8 cellular contexts compared by ENCODE assay signal in genomic region chr15:57527382-57528091, GRCh38.
A peak's percentile ranks its signal among the peaks of the same experiment; 100 is the strongest.
DNase-seq lines count a peak whose midpoint lies in the region; ATAC-seq and TF ChIP-seq lines count a peak whose summit lies in the region.

No MANE protein-coding gene starts in this region.

- H3K4me1 Mint-ChIP-seq in natural killer cell, result no peaks in the 10 kb centered on the region
- H3K4me1 Mint-ChIP-seq in natural killer cell treated with Interleukin-12 subunit alpha and Interleukin-12 subunit beta and Interleukin-15 and Interleukin-18, amount 100 ng/mL, for 72 hours (ENCODE audit: low read depth in 2 of 2), result no peaks in the 10 kb centered on the region

- DNase-seq in natural killer cell (no peak), HPDE6-E6E7 (ENCODE audit: extremely low spot score) (peak; percentile 46), NCI-H524 treated with DMSO at 0.1 percent for 48 hours (lab: John Stamatoyannopoulos, UW) (peak; percentile 95), amniotic epithelial cell (ENCODE audit: low read depth) (peak; percentile 82), right cardiac atrium (peak in 2 of 3 donors; percentile 51 to 66), skeletal muscle cell (ENCODE audit: low read depth) (peak; percentile 80)
- no peak for DNase-seq in natural killer cell treated with Interleukin-12 subunit alpha and Interleukin-12 subunit beta and Interleukin-15 and Interleukin-18, amount 100 ng/mL, for 72 hours (ENCODE audit: low spot score)

- peak in 1 of 3 donors; percentile 57 for ATAC-seq in natural killer cell
- no peak for ATAC-seq in natural killer cell treated with Interleukin-12 subunit alpha and Interleukin-12 subunit beta and Interleukin-15 and Interleukin-18, amount 100 ng/mL, for 72 hours
- ATAC-seq in right cardiac atrium, result peak; percentile 78 to 82
- no peak for ATAC-seq in GM21447 (IDR thresholded peaks at IDR 0.05; ENCODE audit: unreplicated experiment)

- no peaks in the 10 kb centered on the region for H3K36me3 Mint-ChIP-seq in natural killer cell
- no peaks in the 10 kb centered on the region for H3K36me3 Mint-ChIP-seq in natural killer cell treated with Interleukin-12 subunit alpha and Interleukin-12 subunit beta and Interleukin-15 and Interleukin-18, amount 100 ng/mL, for 72 hours

- 60% methylated on average over 9 of the region's 9 CpGs for WGBS in right cardiac atrium

- no peak overlapping the region for H3K4me3 Mint-ChIP-seq in natural killer cell
- no peak overlapping the region for H3K4me3 Mint-ChIP-seq in natural killer cell treated with Interleukin-12 subunit alpha and Interleukin-12 subunit beta and Interleukin-15 and Interleukin-18, amount 100 ng/mL, for 72 hours

- H3K4me3 ChIP-seq in right cardiac atrium (ENCODE audit: low read length) (no peak overlapping the region), skeletal muscle cell (ENCODE audit: low read depth, low read length) (no peak overlapping the region)

- no peaks in the 10 kb centered on the region for H3K27me3 ChIP-seq in right cardiac atrium (ENCODE audit: control insufficient read depth, insufficient read depth)

- peak; percentile 14 for TF ChIP-seq CTCF in natural killer cell (IDR thresholded peaks at IDR 0.05)

- no peak overlapping the region for H3K27ac Mint-ChIP-seq in natural killer cell
- H3K27ac Mint-ChIP-seq in natural killer cell treated with Interleukin-12 subunit alpha and Interleukin-12 subunit beta and Interleukin-15 and Interleukin-18, amount 100 ng/mL, for 72 hours, result no peak overlapping the region

- intact Hi-C loops in natural killer cell (cut with micrococcal nuclease) (loop anchor here (5.0 to 10.0 kb wide), 2 partner anchors 383 to 705 kb away; no protein-coding TSS in a partner anchor), right cardiac atrium (cut with DNase I) (loop anchor here (2.0 to 10.0 kb wide), 3 partner anchors 185 to 383 kb away; no protein-coding TSS in a partner anchor)

- no peaks in the 10 kb centered on the region for H3K9me3 Mint-ChIP-seq in natural killer cell
- H3K9me3 Mint-ChIP-seq in natural killer cell treated with Interleukin-12 subunit alpha and Interleukin-12 subunit beta and Interleukin-15 and Interleukin-18, amount 100 ng/mL, for 72 hours, result no peaks in the 10 kb centered on the region

- H3K4me1 ChIP-seq in right cardiac atrium (ENCODE audit: control insufficient read depth, insufficient read depth, low read length), result peaks cover 2% of the 10 kb centered on the region

- no peaks in the 10 kb centered on the region for H3K9me3 ChIP-seq in right cardiac atrium (ENCODE audit: control insufficient read depth, low read length)

- peaks cover 7 to 22% of the 10 kb centered on the region in 2 donors for H3K27me3 Mint-ChIP-seq in natural killer cell (ENCODE audit: low read depth in 2 of 2)
- H3K27me3 Mint-ChIP-seq in natural killer cell treated with Interleukin-12 subunit alpha and Interleukin-12 subunit beta and Interleukin-15 and Interleukin-18, amount 100 ng/mL, for 72 hours, result peaks cover 8 to 30% of the 10 kb centered on the region in 2 donors

- no peak overlapping the region for H3K27ac ChIP-seq in right cardiac atrium (ENCODE audit: low read length)

Comparison
In these comparisons a context has a peak if more than half of its experiments do, and no peak if none do; other contexts are left out.
1. ATAC-seq: peak in right cardiac atrium (2 of 2); none in natural killer cell treated with Interleukin-12 subunit alpha and Interleukin-12 subunit beta and Interleukin-15 and Interleukin-18, amount 100 ng/mL, for 72 hours (0 of 2) and GM21447 (single experiment).
2. DNase-seq: peak in HPDE6-E6E7 (single experiment), NCI-H524 treated with DMSO at 0.1 percent for 48 hours (single experiment), amniotic epithelial cell (single experiment), right cardiac atrium (2 of 3) and skeletal muscle cell (single experiment); none in natural killer cell (single experiment) and natural killer cell treated with Interleukin-12 subunit alpha and Interleukin-12 subunit beta and Interleukin-15 and Interleukin-18, amount 100 ng/mL, for 72 hours (single experiment).